Comparison of ENCODE assay signal across 30 cellular contexts in genomic region chr20:909641-910040, GRCh38. TPM values are rescaled to one million over a fixed set of nuclear protein-coding genes. Genes with fewer than 3 reads are reported as not detected.
"Had no signal": no experiment of that assay in that cellular context is flagged by ENCODE, and none has a peak within 500 bp of the region (broad histone marks: within the 10 kb centered on the region; RNA-seq: fewer than 3 reads in every experiment).

No MANE protein-coding gene starts in this region.

- ATAC-seq: activated CD8-positive, alpha-beta memory T cell treated with anti-CD3 and anti-CD28 coated beads, Interleukin-2, amount 10 ng/mL, durations not matched to agents 7 days and 5 days; activated CD8-positive, alpha-beta T cell treated with anti-CD3 and anti-CD28 coated beads, Interleukin-2, amount 10 ng/mL, durations not matched to agents 7 days and 5 days; activated naive CD8-positive, alpha-beta T cell treated with anti-CD3 and anti-CD28 coated beads, Interleukin-2, amount 50 U/mL, for 24 hours had no signal

- DNase-seq: activated B cell treated with CpG ODN at 0.5 μM for 24 hours; activated CD4-positive, alpha-beta memory T cell treated with anti-CD3 and anti-CD28 coated beads, Interleukin-2, amount 10 ng/mL, durations not matched to agents 7 days and 5 days; activated CD4-positive, alpha-beta T cell treated with anti-CD3 and anti-CD28 coated beads for 4 hours; activated CD4-positive, alpha-beta T cell treated with anti-CD3 and anti-CD28 coated beads, Interleukin-2, amount 10 ng/mL, durations not matched to agents 24 days and 14 days; activated CD4-positive, alpha-beta T cell treated with anti-CD3 and anti-CD28 coated beads, Interleukin-2, amount 50 U/mL, for 48 hours; activated CD4-positive, CD25-positive, alpha-beta regulatory T cell treated with anti-CD3 and anti-CD28 coated beads, Interleukin-2, amount 50 U/mL, for 72 hours; activated CD8-positive, alpha-beta memory T cell treated with anti-CD3 and anti-CD28 coated beads for 24 hours; activated CD8-positive, alpha-beta memory T cell treated with anti-CD3 and anti-CD28 coated beads, Interleukin-2, amount 10 ng/mL, durations not matched to agents 7 days and 5 days; activated CD8-positive, alpha-beta memory T cell treated with anti-CD3 and anti-CD28 coated beads, Interleukin-2, amount 50 U/mL, for 48 hours; activated CD8-positive, alpha-beta T cell treated with anti-CD3 and anti-CD28 coated beads, Interleukin-2, amount 10 ng/mL, durations not matched to agents 7 days and 5 days; activated effector memory CD4-positive, alpha-beta T cell treated with Interleukin-2 at 50 U/mL for 16 hours; activated gamma-delta T cell; activated naive CD4-positive, alpha-beta T cell treated with anti-CD3 and anti-CD28 coated beads, Interleukin-2, amount 10 ng/mL, durations not matched to agents 7 days and 5 days; activated naive CD4-positive, alpha-beta T cell treated with Interleukin-2 at 50 U/mL for 16 hours; activated naive CD8-positive, alpha-beta T cell treated with anti-CD3 and anti-CD28 coated beads, Interleukin-2, amount 10 ng/mL, durations not matched to agents 7 days and 5 days; activated naive CD8-positive, alpha-beta T cell treated with anti-CD3 and anti-CD28 coated beads, Interleukin-2, amount 50 U/mL, for 24 hours; activated T-cell treated with anti-CD3 and anti-CD28 coated beads, Interleukin-2, amount 50 U/mL, for 24 hours; activated T-cell treated with anti-CD3 and anti-CD28 coated beads, Interleukin-2, amount 50 U/mL, for 48 hours; amygdala; anterior cingulate cortex; caudate nucleus; cerebellar nuclear complex; T-helper 1 cell; T-helper 2 cell; T-helper 9 cell had no signal

- H3K9me3 ChIP-seq: ascending aorta had no signal

- H3K27me3 ChIP-seq: ascending aorta, cardiac muscle cell had no signal

- H3K27ac ChIP-seq: cardiac muscle cell, VCaP had no signal

- H3K4me1 ChIP-seq: ascending aorta had no signal

- H3K4me3 ChIP-seq: ascending aorta, cardiac muscle cell had no signal

- H3K36me3 ChIP-seq: ascending aorta, cardiac muscle cell had no signal

RNA-seq across cellular contexts. Expression of gene ANGPT4, which starts 6.5 kb away (rescaled TPM):
- total RNA-seq: activated B cell treated with CpG ODN at 0.5 μM for 24 hours; activated CD4-positive, alpha-beta memory T cell treated with anti-CD3 and anti-CD28 coated beads, Interleukin-2, amount 10 ng/mL, durations not matched to agents 7 days and 5 days; activated CD4-positive, alpha-beta T cell treated with anti-CD3 and anti-CD28 coated beads, Interleukin-2, amount 10 ng/mL, durations not matched to agents 24 days and 14 days; activated CD8-positive, alpha-beta memory T cell treated with anti-CD3 and anti-CD28 coated beads, Interleukin-2, amount 10 ng/mL, durations not matched to agents 7 days and 5 days; activated CD8-positive, alpha-beta T cell treated with anti-CD3 and anti-CD28 coated beads, Interleukin-2, amount 10 ng/mL, durations not matched to agents 7 days and 5 days; activated naive CD8-positive, alpha-beta T cell treated with anti-CD3 and anti-CD28 coated beads, Interleukin-2, amount 10 ng/mL, durations not matched to agents 7 days and 5 days; activated T-helper 2 cell treated with anti-CD3 and anti-CD28 coated beads, Interferon-gamma antibody, Interleukin-2, Interleukin-4, amounts not matched to agents 10 μg/mL and 5 μg/mL and 100 μg/mL, durations not matched to agents 14 hours and 24 hours and 36 hours; bronchial epithelial cell had no signal
